In genomic region chr17:3914319-3914685, GRCh38 we compare ENCODE assay signal across 10 cellular contexts. TPM values are rescaled to one million over a fixed set of nuclear protein-coding genes. Genes with fewer than 3 reads are reported as not detected.
DNase-seq lines count a peak whose midpoint lies in the region; ATAC-seq and TF ChIP-seq lines count a peak whose summit lies in the region.
"Had no signal": no experiment of that assay in that cellular context is flagged by ENCODE, and none has a peak within 500 bp of the region (broad histone marks: within the 10 kb centered on the region; RNA-seq: fewer than 3 reads in every experiment).

No MANE protein-coding gene starts in this region.

- H3K27me3 Mint-ChIP-seq in T-helper 2 cell treated with Interferon-gamma antibody and Interleukin-4, amounts not matched to agents 5 μg/mL and 100 μg/mL, for 36 hours (ENCODE audit: low read depth): no peaks in the 10 kb centered on the region
- no peaks in the 10 kb centered on the region for H3K27me3 Mint-ChIP-seq in activated naive CD8-positive, alpha-beta T cell treated with anti-CD3 and anti-CD28 coated beads for 36 hours
- H3K27me3 Mint-ChIP-seq in progenitor cell of endocrine pancreas: peaks cover 3% of the 10 kb centered on the region
- H3K27me3 Mint-ChIP-seq: activated naive CD8-positive, alpha-beta T cell had no signal

- ATAC-seq in HG03095 (IDR thresholded peaks at IDR 0.05; ENCODE audit: unreplicated experiment): peak; percentile 38

- no peaks in the 10 kb centered on the region for H3K36me3 ChIP-seq in thymus (ENCODE audit: control insufficient read depth, insufficient read depth)

- peak overlapping the region; percentile 68 for H3K27ac ChIP-seq in thymus (ENCODE audit: low read depth)

- peak overlapping the region; percentile 67 for H3K27ac Mint-ChIP-seq in T-helper 2 cell treated with Interferon-gamma antibody and Interleukin-4, amounts not matched to agents 5 μg/mL and 100 μg/mL, for 36 hours
- H3K27ac Mint-ChIP-seq in activated naive CD8-positive, alpha-beta T cell treated with anti-CD3 and anti-CD28 coated beads for 36 hours: peak overlapping the region; percentile 76
- no peak overlapping the region for H3K27ac Mint-ChIP-seq in progenitor cell of endocrine pancreas
- H3K27ac Mint-ChIP-seq: activated naive CD8-positive, alpha-beta T cell had no signal

- WGBS in thymus: 13% methylated on average over 10 of the region's 10 CpGs

- TF ChIP-seq CTCF in progenitor cell of endocrine pancreas (IDR thresholded peaks at IDR 0.05; ENCODE audit: unreplicated experiment): no peak

- peaks cover 47% of the 10 kb centered on the region for H3K4me1 Mint-ChIP-seq in T-helper 2 cell treated with Interferon-gamma antibody and Interleukin-4, amounts not matched to agents 5 μg/mL and 100 μg/mL, for 36 hours (ENCODE audit: low read depth)
- peaks cover 45% of the 10 kb centered on the region for H3K4me1 Mint-ChIP-seq in activated naive CD8-positive, alpha-beta T cell treated with anti-CD3 and anti-CD28 coated beads for 36 hours
- H3K4me1 Mint-ChIP-seq in progenitor cell of endocrine pancreas (ENCODE audit: low read depth): no peaks in the 10 kb centered on the region

- H3K27me3 ChIP-seq in thymus (ENCODE audit: control insufficient read depth, insufficient read depth): no peaks in the 10 kb centered on the region

- H3K36me3 Mint-ChIP-seq in T-helper 2 cell treated with Interferon-gamma antibody and Interleukin-4, amounts not matched to agents 5 μg/mL and 100 μg/mL, for 36 hours (ENCODE audit: low read depth): no peaks in the 10 kb centered on the region
- peaks cover 1% of the 10 kb centered on the region for H3K36me3 Mint-ChIP-seq in activated naive CD8-positive, alpha-beta T cell treated with anti-CD3 and anti-CD28 coated beads for 36 hours
- no peaks in the 10 kb centered on the region for H3K36me3 Mint-ChIP-seq in progenitor cell of endocrine pancreas (ENCODE audit: insufficient read depth)
- H3K36me3 Mint-ChIP-seq: activated naive CD8-positive, alpha-beta T cell had no signal

- H3K4me3 Mint-ChIP-seq in T-helper 2 cell treated with Interferon-gamma antibody and Interleukin-4, amounts not matched to agents 5 μg/mL and 100 μg/mL, for 36 hours: peak overlapping the region; percentile 72
- peak overlapping the region; percentile 26 for H3K4me3 Mint-ChIP-seq in activated naive CD8-positive, alpha-beta T cell treated with anti-CD3 and anti-CD28 coated beads for 36 hours
- H3K4me3 Mint-ChIP-seq in progenitor cell of endocrine pancreas (ENCODE audit: low read depth): no peak overlapping the region

- peak overlapping the region; percentile 20 for H3K4me3 ChIP-seq in thymus (ENCODE audit: low read length)

- no peaks in the 10 kb centered on the region for H3K9me3 Mint-ChIP-seq in T-helper 2 cell treated with Interferon-gamma antibody and Interleukin-4, amounts not matched to agents 5 μg/mL and 100 μg/mL, for 36 hours
- H3K9me3 Mint-ChIP-seq in activated naive CD8-positive, alpha-beta T cell treated with anti-CD3 and anti-CD28 coated beads for 36 hours: no peaks in the 10 kb centered on the region
- H3K9me3 Mint-ChIP-seq in progenitor cell of endocrine pancreas (ENCODE audit: low read depth): no peaks in the 10 kb centered on the region

- H3K4me1 ChIP-seq in thymus (ENCODE audit: control insufficient read depth, insufficient read depth, low read length): peaks cover 57% of the 10 kb centered on the region

- H3K9me3 ChIP-seq in thymus (ENCODE audit: control insufficient read depth): peaks cover 1% of the 10 kb centered on the region

- no peak for DNase-seq in T-helper 2 cell treated with Interferon-gamma antibody and Interleukin-4, amounts not matched to agents 5 μg/mL and 100 μg/mL, for 36 hours (ENCODE audit: low spot score)
- DNase-seq in T-helper 2 cell: no peak
- no peak for DNase-seq in activated naive CD8-positive, alpha-beta T cell treated with anti-CD3 and anti-CD28 coated beads for 36 hours
- no peak for DNase-seq in progenitor cell of endocrine pancreas (ENCODE audit: low spot score, unreplicated experiment)
- DNase-seq in SW 1271 (lab: John Stamatoyannopoulos, UW): no peak
- DNase-seq in NCI-H226: no peak

RNA-seq across cellular contexts. Expression of gene P2RX1, which starts 2.0 kb away (rescaled TPM):
- total RNA-seq in activated naive CD8-positive, alpha-beta T cell treated with anti-CD3 and anti-CD28 coated beads for 36 hours: under 1 TPM; 0.45 to 0.54 TPM
- 6.0 TPM for polyA plus RNA-seq in thymus
- total RNA-seq in progenitor cell of endocrine pancreas: 0.19 and 0.60 TPM in 2 replicates
- total RNA-seq: kidney epithelial cell had no signal

RNA-seq across cellular contexts. Expression of gene CAMKK1, which starts 21.4 kb away (rescaled TPM):
- total RNA-seq in activated naive CD8-positive, alpha-beta T cell treated with anti-CD3 and anti-CD28 coated beads for 36 hours: 1 to 10 TPM; 4.8 to 5.0 TPM
- polyA plus RNA-seq in thymus: 10.8 TPM
- total RNA-seq in progenitor cell of endocrine pancreas: 3.3 and 3.6 TPM in 2 replicates

RNA-seq across cellular contexts. Expression of gene ATP2A3, which starts 49.9 kb away (rescaled TPM):
- total RNA-seq in activated naive CD8-positive, alpha-beta T cell treated with anti-CD3 and anti-CD28 coated beads for 36 hours: 10 to 100 TPM; 85.7 to 89.9 TPM
- 116 TPM for polyA plus RNA-seq in thymus
- 54.0 and 59.2 TPM in 2 replicates for total RNA-seq in progenitor cell of endocrine pancreas
